19 cellular contexts compared by ENCODE assay signal in the genomic region with DNA sequence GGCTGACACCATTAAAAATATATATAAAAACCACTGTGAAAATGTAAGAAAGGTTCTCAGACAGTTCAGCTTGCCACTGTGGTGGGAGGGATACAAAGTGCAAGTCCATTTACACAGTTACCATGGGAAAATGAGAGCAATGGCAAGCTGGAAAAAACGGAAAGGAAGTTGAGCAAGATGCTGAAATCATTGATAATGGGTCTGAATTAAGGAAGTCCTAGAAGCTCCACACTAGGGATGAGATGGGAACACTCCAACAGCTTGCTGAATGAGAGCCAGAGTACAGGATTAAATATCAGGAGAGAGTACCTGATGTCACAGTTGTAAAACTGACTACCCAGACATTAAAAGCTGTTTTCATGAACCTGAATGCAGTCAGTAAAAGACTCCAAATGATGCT.
DNase-seq lines count a peak whose midpoint lies in the region; TF ChIP-seq lines count a peak whose summit lies in the region.
"Had no signal": no experiment of that assay in that cellular context is flagged by ENCODE, and none has a peak within 500 bp of the region (broad histone marks: within the 10 kb centered on the region; RNA-seq: fewer than 3 reads in every experiment).

No MANE protein-coding gene starts in this region.

- H3K27me3 Mint-ChIP-seq in activated naive CD4-positive, alpha-beta T cell treated with anti-CD3 and anti-CD28 coated beads, Interleukin-2, amount 10 ng/mL, durations not matched to agents 7 days and 5 days, result no peaks in the 10 kb centered on the region
- H3K27me3 Mint-ChIP-seq: IgD-negative memory B cell had no signal

- peak; percentile 2 for DNase-seq in NCI-H82 (lab: John Stamatoyannopoulos, UW)
- no peak for DNase-seq in NCI-H82 treated with DMSO at 0.1 percent for 48 hours (lab: John Stamatoyannopoulos, UW; ENCODE audit: unreplicated experiment)
- peak in 1 of 2 experiments; percentile 54 for DNase-seq in HL-60 (ENCODE audit: low read depth in 1 of 2, low spot score in 1 of 2)
- DNase-seq in NOMO-1 (lab: John Stamatoyannopoulos, UW; ENCODE audit: unreplicated experiment in 2 of 2), result peak; percentile 42 to 54
- peak; percentile 19 for DNase-seq in fibroblast of the aortic adventitia (ENCODE audit: low read depth)
- DNase-seq in activated naive CD4-positive, alpha-beta T cell treated with anti-CD3 and anti-CD28 coated beads, Interleukin-2, amount 10 ng/mL, durations not matched to agents 7 days and 5 days, result no peak
- DNase-seq in NCI-H2196 (lab: John Stamatoyannopoulos, UW; ENCODE audit: unreplicated experiment), result no peak
- no peak for DNase-seq in suprapubic skin (ENCODE audit: low spot score in 2 of 2)
- DNase-seq: BE2C; Caco-2; CD4-positive, CD25-positive, alpha-beta regulatory T cell; H7; Karpas-422; MG63; NCI-H1694 treated with DMSO at 0.1 percent for 48 hours; NCI-H226; NCI-H526 had no signal

- H3K4me1 Mint-ChIP-seq in activated naive CD4-positive, alpha-beta T cell treated with anti-CD3 and anti-CD28 coated beads, Interleukin-2, amount 10 ng/mL, durations not matched to agents 7 days and 5 days, result no peaks in the 10 kb centered on the region
- H3K4me1 Mint-ChIP-seq: CD4-positive, CD25-positive, alpha-beta regulatory T cell; IgD-negative memory B cell had no signal

- WGBS in suprapubic skin, result 68% methylated on average over 1 of the region's 1 CpG

- H3K27ac Mint-ChIP-seq in activated naive CD4-positive, alpha-beta T cell treated with anti-CD3 and anti-CD28 coated beads, Interleukin-2, amount 10 ng/mL, durations not matched to agents 7 days and 5 days, result no peak overlapping the region
- H3K27ac Mint-ChIP-seq: CD4-positive, CD25-positive, alpha-beta regulatory T cell; IgD-negative memory B cell had no signal

- H3K4me3 ChIP-seq in HL-60 (replicated peaks; ENCODE audit: insufficient read depth, low read length) (no peak overlapping the region), fibroblast of the aortic adventitia (ENCODE audit: low read depth, low read length) (no peak overlapping the region), suprapubic skin (no peak overlapping the region)
- H3K4me3 ChIP-seq: MG63, SJSA1 had no signal

- H3K4me1 ChIP-seq in suprapubic skin, result no peaks in the 10 kb centered on the region
- H3K4me1 ChIP-seq: Caco-2, SJSA1 had no signal

- no peaks in the 10 kb centered on the region for H3K36me3 Mint-ChIP-seq in activated naive CD4-positive, alpha-beta T cell treated with anti-CD3 and anti-CD28 coated beads, Interleukin-2, amount 10 ng/mL, durations not matched to agents 7 days and 5 days
- H3K36me3 Mint-ChIP-seq: CD4-positive, CD25-positive, alpha-beta regulatory T cell; IgD-negative memory B cell had no signal

- H3K36me3 ChIP-seq in suprapubic skin, result no peaks in the 10 kb centered on the region
- H3K36me3 ChIP-seq: BE2C, MG63, SJSA1 had no signal

- H3K27me3 ChIP-seq in HL-60 (ENCODE audit: insufficient read depth, poor library complexity, severe bottlenecking), result no peaks in the 10 kb centered on the region
- no peaks in the 10 kb centered on the region for H3K27me3 ChIP-seq in suprapubic skin
- H3K27me3 ChIP-seq: BE2C, MG63, SJSA1 had no signal

- TF ChIP-seq CTCF in HL-60 (IDR thresholded peaks at IDR 0.05; ENCODE audit: insufficient read depth, low read length) (no peak), fibroblast of the aortic adventitia (IDR thresholded peaks at IDR 0.05; ENCODE audit: insufficient read depth, low read length) (no peak), suprapubic skin (IDR thresholded peaks at IDR 0.05) (no peak)

- no peaks in the 10 kb centered on the region for H3K9me3 Mint-ChIP-seq in activated naive CD4-positive, alpha-beta T cell treated with anti-CD3 and anti-CD28 coated beads, Interleukin-2, amount 10 ng/mL, durations not matched to agents 7 days and 5 days

- TF ChIP-seq POLR2A in suprapubic skin (IDR thresholded peaks at IDR 0.05), result no peak

- peak overlapping the region; percentile 59 for H3K27ac ChIP-seq in HL-60 (replicated peaks)
- no peak overlapping the region for H3K27ac ChIP-seq in suprapubic skin
- H3K27ac ChIP-seq: SJSA1 had no signal

- no peak for TF ChIP-seq EP300 in suprapubic skin (IDR thresholded peaks at IDR 0.05)

- no peaks in the 10 kb centered on the region for H3K9me3 ChIP-seq in suprapubic skin
- H3K9me3 ChIP-seq: BE2C, Caco-2, MG63, SJSA1 had no signal

- H3K4me3 Mint-ChIP-seq in activated naive CD4-positive, alpha-beta T cell treated with anti-CD3 and anti-CD28 coated beads, Interleukin-2, amount 10 ng/mL, durations not matched to agents 7 days and 5 days, result no peak overlapping the region
- H3K4me3 Mint-ChIP-seq: CD4-positive, CD25-positive, alpha-beta regulatory T cell; IgD-negative memory B cell had no signal

- CTCF ChIA-PET in activated naive CD4-positive, alpha-beta T cell treated with anti-CD3 and anti-CD28 coated beads, Interleukin-2, amount 10 ng/mL, durations not matched to agents 7 days and 5 days (lab: Charles Lee), result no interaction called here

Comparison
In these comparisons a context has a peak if more than half of its experiments do, and no peak if none do; other contexts are left out.
1. DNase-seq: peak in NCI-H82 (single experiment), NOMO-1 (2 of 2) and fibroblast of the aortic adventitia (single experiment); none in NCI-H82 treated with DMSO at 0.1 percent for 48 hours (single experiment), activated naive CD4-positive, alpha-beta T cell treated with anti-CD3 and anti-CD28 coated beads, Interleukin-2, amount 10 ng/mL, durations not matched to agents 7 days and 5 days (single experiment), NCI-H2196 (single experiment) and suprapubic skin (0 of 2).